Comparison of ENCODE assay signal across 14 cellular contexts in genomic region chr7:22219036-22219435, GRCh38.
DNase-seq lines count a peak whose midpoint lies in the region; ATAC-seq, FAIRE-seq and TF ChIP-seq lines count a peak whose summit lies in the region.
"Had no signal": no experiment of that assay in that cellular context is flagged by ENCODE, and none has a peak within 500 bp of the region (broad histone marks: within the 10 kb centered on the region; RNA-seq: fewer than 3 reads in every experiment).

No MANE protein-coding gene starts in this region.

- H3K4me2 ChIP-seq in hepatocyte, result no peak overlapping the region

- H3K4me1 ChIP-seq in muscle layer of duodenum (ENCODE audit: control insufficient read depth in 1 of 2, insufficient read depth in 2 of 2, low read length in 2 of 2) (peaks cover 0 to 4% of the 10 kb centered on the region in 2 donors), suprapubic skin (peaks cover 15% of the 10 kb centered on the region), hepatocyte (ENCODE audit: insufficient read depth) (peaks cover 7% of the 10 kb centered on the region)

- no peaks in the 10 kb centered on the region for H3K9me2 ChIP-seq in hepatocyte (replicated peaks; ENCODE audit: insufficient read depth)

- H3K27me3 ChIP-seq in muscle layer of duodenum (ENCODE audit: low read depth, low read length) (no peaks in the 10 kb centered on the region), suprapubic skin (no peaks in the 10 kb centered on the region), hepatocyte (no peaks in the 10 kb centered on the region)
- H3K27me3 ChIP-seq: neutrophil had no signal

- H3K27ac ChIP-seq in muscle layer of duodenum (ENCODE audit: low read length) (peak overlapping the region; percentile 66), suprapubic skin (peak overlapping the region; percentile 49), hepatocyte (no peak overlapping the region)
- H3K27ac ChIP-seq: neutrophil, RWPE1 had no signal

- H3K79me2 ChIP-seq in hepatocyte, result no peaks in the 10 kb centered on the region

- 50% methylated on average over 4 of the region's 4 CpGs for WGBS in suprapubic skin
- 96% methylated on average over 4 of the region's 4 CpGs for WGBS in hepatocyte (ENCODE audit: low lambda C conversion rate, missing lambda C conversion rate)

- TF ChIP-seq POLR2A in suprapubic skin (IDR thresholded peaks at IDR 0.05), result no peak

- H3K36me3 ChIP-seq in muscle layer of duodenum (ENCODE audit: control insufficient read depth in 1 of 2, insufficient read depth in 2 of 2, low read length in 2 of 2) (no peaks in the 10 kb centered on the region), suprapubic skin (no peaks in the 10 kb centered on the region), hepatocyte (replicated peaks; ENCODE audit: insufficient read depth, low read depth) (no peaks in the 10 kb centered on the region)
- H3K36me3 ChIP-seq: neutrophil had no signal

- no peak for TF ChIP-seq CTCF in suprapubic skin (IDR thresholded peaks at IDR 0.05)
- TF ChIP-seq CTCF in hepatocyte (IDR thresholded peaks at IDR 0.05; ENCODE audit: poor library complexity), result no peak

- peak; percentile 95 for FAIRE-seq in frontal cortex (lab: Jason Lieb, UNC)
- FAIRE-seq: keratinocyte had no signal

- no peaks in the 10 kb centered on the region for H4K20me1 ChIP-seq in hepatocyte (ENCODE audit: insufficient read depth, poor library complexity, severe bottlenecking)

- DNase-seq in anterior cingulate cortex (lab: John Stamatoyannopoulos, UW) (peak in 39 of 58 donors; percentile 2 to 92 (median 55)), frontal cortex (ENCODE audit: low spot score in 2 of 2) (peak in 1 of 2 donors; percentile 9), suprapubic skin (ENCODE audit: low spot score in 2 of 2) (no peak), hepatocyte (ENCODE audit: low spot score) (no peak)
- no peak for DNase-seq in activated CD8-positive, alpha-beta memory T cell treated with anti-CD3 and anti-CD28 coated beads, Interleukin-2, amount 50 U/mL, for 4 hours
- no peak for DNase-seq in activated naive CD4-positive, alpha-beta T cell treated with anti-CD3 and anti-CD28 coated beads, Interleukin-2, amount 50 U/mL, for 16 hours
- DNase-seq: activated gamma-delta T cell treated with Interleukin-2 at 50 U/mL for 16 hours, KBM-7, NCI-H526 treated with DMSO at 0.1 percent for 48 hours had no signal

- no peak for TF ChIP-seq EP300 in suprapubic skin (IDR thresholded peaks at IDR 0.05)

- ATAC-seq in HG02981 (IDR thresholded peaks at IDR 0.05; ENCODE audit: unreplicated experiment), result no peak

- peak overlapping the region; percentile 34 to 37 for H3K4me3 ChIP-seq in muscle layer of duodenum (ENCODE audit: low read depth in 1 of 2, low read length in 2 of 2)
- H3K4me3 ChIP-seq in suprapubic skin, result peak overlapping the region; percentile 24
- no peak overlapping the region for H3K4me3 ChIP-seq in hepatocyte

- H2AFZ ChIP-seq in hepatocyte, result no peak overlapping the region

- no peaks in the 10 kb centered on the region for H3K9me3 ChIP-seq in muscle layer of duodenum (ENCODE audit: control insufficient read depth in 1 of 2, low read length in 2 of 2)
- H3K9me3 ChIP-seq in suprapubic skin, result no peaks in the 10 kb centered on the region
- no peaks in the 10 kb centered on the region for H3K9me3 ChIP-seq in hepatocyte (ENCODE audit: low read depth)
- H3K9me3 ChIP-seq: neutrophil had no signal

Comparison
In these comparisons a context has a peak if more than half of its experiments do, and no peak if none do; other contexts are left out.
1. DNase-seq: peak in anterior cingulate cortex (39 of 58); none in suprapubic skin (0 of 2), hepatocyte (single experiment), activated CD8-positive, alpha-beta memory T cell treated with anti-CD3 and anti-CD28 coated beads, Interleukin-2, amount 50 U/mL, for 4 hours (single experiment) and activated naive CD4-positive, alpha-beta T cell treated with anti-CD3 and anti-CD28 coated beads, Interleukin-2, amount 50 U/mL, for 16 hours (single experiment).